In the genomic region with DNA sequence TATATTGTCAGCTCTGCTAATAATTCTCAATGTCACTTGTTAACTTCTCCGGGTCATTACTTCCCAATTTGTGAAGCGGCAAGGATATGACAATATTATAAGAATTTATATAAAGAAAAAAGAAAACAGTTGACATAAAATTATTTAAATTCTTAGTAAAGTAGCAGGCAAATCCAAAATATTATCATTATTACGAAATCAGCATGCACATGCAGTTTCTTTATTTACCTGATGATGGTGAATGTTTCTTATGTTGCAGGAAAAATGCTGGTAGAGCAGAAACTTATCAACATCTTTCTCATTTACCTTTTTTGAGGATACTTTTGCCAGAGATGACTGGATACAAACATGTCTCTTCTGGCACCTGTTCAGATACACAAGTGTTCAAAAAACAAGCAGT, we compare ENCODE assay signal across 27 cellular contexts.
"Had no signal": no experiment of that assay in that cellular context is flagged by ENCODE, and none has a peak within 500 bp of the region (broad histone marks: within the 10 kb centered on the region; RNA-seq: fewer than 3 reads in every experiment).

No MANE protein-coding gene starts in this region.

- H3K4me1 ChIP-seq: suprapubic skin, testis, thyroid gland, tibial artery, tibial nerve, uterus had no signal

- H3K27ac ChIP-seq: stomach, suprapubic skin, testis, thoracic aorta, thyroid gland, tibial artery, tibial nerve, transverse colon, upper lobe of left lung, upper lobe of right lung, uterus, vagina had no signal

- H3K9me3 ChIP-seq: stomach, suprapubic skin, testis, thoracic aorta, thyroid gland, tibial artery, tibial nerve, transverse colon, upper lobe of left lung, upper lobe of right lung, uterus, vagina had no signal

- H3K36me3 ChIP-seq: thoracic aorta, thyroid gland, uterus, vagina had no signal

- FAIRE-seq: urothelium cell line had no signal

- DNase-seq: stimulated activated CD4-positive, alpha-beta T cell treated with anti-CD3 and anti-CD28 coated beads, Interleukin-2, amount 100 ng/mL, for 48 hours; stimulated activated CD4-positive, alpha-beta T cell treated with anti-CD3 and anti-CD28 coated beads, Interleukin-4, amount 100 ng/mL, for 1 hour; stimulated activated CD4-positive, alpha-beta T cell treated with anti-CD3 and anti-CD28 coated beads, Interleukin-4, amount 100 ng/mL, for 24 hours; stimulated activated CD4-positive, alpha-beta T cell treated with anti-CD3 and anti-CD28 coated beads, Interleukin-4, amount 100 ng/mL, for 4 hours; stimulated activated CD8-positive, alpha-beta memory T cell treated with anti-CD3 and anti-CD28 coated beads, Interleukin-4, amount 100 ng/mL, for 48 hours; stimulated activated naive B cell treated with anti-CD40 and anti-IgM and Interleukin-4, amounts not matched to agents 10 μg/mL and 1 μg/mL and 100 μg/mL, for 72 hours; stimulated activated naive CD4-positive, alpha-beta T cell; stimulated activated naive CD4-positive, alpha-beta T cell treated with Interleukin-2 at 50 U/mL for 16 hours; stimulated activated naive CD8-positive, alpha-beta T cell treated with anti-CD3 and anti-CD28 coated beads, Interleukin-15, amount 100 ng/mL, for 72 hours; stimulated activated naive CD8-positive, alpha-beta T cell treated with anti-CD3 and anti-CD28 coated beads, Interleukin-15, Interleukin-2, amounts not matched to agents 100 U/mL and 50 U/mL, for 24 hours; stomach; substantia nigra; testis; thyroid gland; tibial artery; transverse colon; trophoblast cell; upper lobe of left lung; upper lobe of right lung; uterus had no signal

- H3K27me3 ChIP-seq: stomach, suprapubic skin, testis, thyroid gland, tibial artery, tibial nerve, transverse colon, upper lobe of left lung, upper lobe of right lung, uterus, vagina had no signal

- ATAC-seq: stimulated activated effector memory CD8-positive, alpha-beta T cell treated with anti-CD3 and anti-CD28 coated beads, Interleukin-12 subunit alpha, Interleukin-12 subunit beta, amount 100 ng/mL, for 72 hours; stimulated activated memory B cell treated with anti-CD40 and anti-IgM and Interleukin-4, amounts not matched to agents 10 μg/mL and 1 μg/mL and 100 μg/mL, for 72 hours; stimulated activated naive B cell treated with anti-CD40 and anti-IgM and Interleukin-4, amounts not matched to agents 10 μg/mL and 1 μg/mL and 100 μg/mL, for 72 hours; stimulated activated naive CD8-positive, alpha-beta T cell treated with anti-CD3 and anti-CD28 coated beads, Interleukin-15, amount 100 ng/mL, for 72 hours; stimulated activated naive CD8-positive, alpha-beta T cell treated with anti-CD3 and anti-CD28 coated beads, Interleukin-15, Interleukin-2, amounts not matched to agents 100 U/mL and 50 U/mL, for 24 hours; upper lobe of right lung had no signal

- H3K4me3 ChIP-seq: stomach, suprapubic skin, testis, thoracic aorta, thyroid gland, tibial artery, tibial nerve, transverse colon, upper lobe of left lung, upper lobe of right lung, uterus, vagina had no signal
